Comparison of ENCODE assay signal across 33 cellular contexts in the genomic region with DNA sequence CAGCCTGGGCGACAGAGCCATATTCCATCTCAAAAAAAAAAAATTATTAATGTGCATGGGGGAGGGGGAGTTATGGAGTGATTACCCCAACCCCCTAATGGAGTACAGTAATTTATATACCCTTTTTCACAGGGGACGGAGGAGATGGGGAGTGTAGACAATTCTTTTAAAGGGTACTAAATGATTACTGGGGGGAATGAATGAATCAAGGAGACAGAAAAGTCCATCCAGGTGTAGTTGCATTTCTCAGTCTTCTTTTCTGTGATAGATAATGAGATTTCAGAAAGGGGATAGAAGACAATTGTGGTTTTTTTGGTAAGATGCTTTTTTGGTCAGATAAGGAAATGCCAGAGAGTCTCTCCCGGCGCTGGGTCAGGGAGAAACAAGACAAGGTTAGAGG.
"Had no signal": no experiment of that assay in that cellular context is flagged by ENCODE, and none has a peak within 500 bp of the region (broad histone marks: within the 10 kb centered on the region; RNA-seq: fewer than 3 reads in every experiment).

No MANE protein-coding gene starts in this region.

- H3K9me3 Mint-ChIP-seq: activated B cell treated with CpG ODN at 0.5 μM for 24 hours; activated CD4-positive, alpha-beta memory T cell treated with anti-CD3 and anti-CD28 coated beads, Interleukin-2, amount 10 ng/mL, durations not matched to agents 7 days and 5 days; activated naive CD4-positive, alpha-beta T cell treated with anti-CD3 and anti-CD28 coated beads for 36 hours; activated naive CD4-positive, alpha-beta T cell treated with anti-CD3 and anti-CD28 coated beads, Interleukin-2, amount 50 U/mL, for 72 hours; T-helper 2 cell treated with Interferon-gamma antibody and Interleukin-4, amounts not matched to agents 5 μg/mL and 100 μg/mL, for 36 hours had no signal

- FAIRE-seq: colon, TTC549 had no signal

- H3K27ac Mint-ChIP-seq: activated B cell treated with CpG ODN at 0.5 μM for 24 hours; activated CD4-positive, alpha-beta memory T cell treated with anti-CD3 and anti-CD28 coated beads, Interleukin-2, amount 10 ng/mL, durations not matched to agents 7 days and 5 days; activated CD8-positive, alpha-beta memory T cell treated with anti-CD3 and anti-CD28 coated beads, Interleukin-2, amount 10 ng/mL, durations not matched to agents 7 days and 5 days; activated naive CD4-positive, alpha-beta T cell treated with anti-CD3 and anti-CD28 coated beads for 36 hours; activated naive CD4-positive, alpha-beta T cell treated with anti-CD3 and anti-CD28 coated beads, Interleukin-2, amount 50 U/mL, for 72 hours; T-helper 2 cell treated with Interferon-gamma antibody and Interleukin-4, amounts not matched to agents 5 μg/mL and 100 μg/mL, for 36 hours had no signal

- H3K4me3 Mint-ChIP-seq: activated B cell treated with CpG ODN at 0.5 μM for 24 hours; activated CD4-positive, alpha-beta memory T cell treated with anti-CD3 and anti-CD28 coated beads, Interleukin-2, amount 10 ng/mL, durations not matched to agents 7 days and 5 days; activated CD8-positive, alpha-beta memory T cell treated with anti-CD3 and anti-CD28 coated beads, Interleukin-2, amount 10 ng/mL, durations not matched to agents 7 days and 5 days; activated naive CD4-positive, alpha-beta T cell treated with anti-CD3 and anti-CD28 coated beads for 36 hours; T-helper 2 cell treated with Interferon-gamma antibody and Interleukin-4, amounts not matched to agents 5 μg/mL and 100 μg/mL, for 36 hours had no signal

- H3K36me3 ChIP-seq: brain microvascular endothelial cell, SJCRH30 had no signal

- H3K4me1 ChIP-seq: SJCRH30 had no signal

- ATAC-seq: activated CD8-positive, alpha-beta memory T cell treated with anti-CD3 and anti-CD28 coated beads, Interleukin-2, amount 10 ng/mL, durations not matched to agents 7 days and 5 days; Panc1 had no signal

- H3K9me3 ChIP-seq: SJCRH30 had no signal

- H3K27ac ChIP-seq: brain microvascular endothelial cell, KMS-11, SJCRH30, SK-N-MC had no signal

- H3K9ac ChIP-seq: KMS-11 had no signal

- H3K4me2 ChIP-seq: KMS-11 had no signal

- H3K36me3 Mint-ChIP-seq: activated naive CD4-positive, alpha-beta T cell treated with anti-CD3 and anti-CD28 coated beads, Interleukin-2, amount 50 U/mL, for 72 hours had no signal

- H3K4me3 ChIP-seq: SJCRH30, SK-N-MC had no signal

- H3K27me3 ChIP-seq: brain microvascular endothelial cell, SJCRH30 had no signal

- DNase-seq: activated B cell treated with CpG ODN at 0.5 μM for 24 hours; activated CD4-positive, alpha-beta memory T cell treated with anti-CD3 and anti-CD28 coated beads, Interleukin-2, amount 10 ng/mL, durations not matched to agents 7 days and 5 days; activated CD4-positive, alpha-beta T cell treated with anti-CD3 and anti-CD28 coated beads for 4 hours; activated CD4-positive, alpha-beta T cell treated with anti-CD3 and anti-CD28 coated beads, Interleukin-2, amount 50 U/mL, for 1 hour; activated CD4-positive, CD25-positive, alpha-beta regulatory T cell treated with anti-CD3 and anti-CD28 coated beads, Interleukin-2, amount 50 U/mL, for 72 hours; activated CD8-positive, alpha-beta memory T cell treated with anti-CD3 and anti-CD28 coated beads for 24 hours; activated CD8-positive, alpha-beta memory T cell treated with anti-CD3 and anti-CD28 coated beads, Interleukin-2, amount 10 ng/mL, durations not matched to agents 7 days and 5 days; activated CD8-positive, alpha-beta memory T cell treated with anti-CD3 and anti-CD28 coated beads, Interleukin-2, amount 50 U/mL, for 48 hours; activated gamma-delta T cell treated with Interleukin-2 at 50 U/mL for 16 hours; activated naive CD4-positive, alpha-beta T cell treated with anti-CD3 and anti-CD28 coated beads for 36 hours; aorta; brain microvascular endothelial cell; central memory CD4-positive, alpha-beta T cell; NCI-H1092 treated with DMSO at 0.1 percent for 48 hours; NCI-H1417; NCI-H146; NCI-H187; NCI-H2029 treated with DMSO at 0.1 percent for 48 hours; NCI-H2107; NCI-H2171; NCI-H510A; NCI-H526; NCI-H748 treated with DMSO at 0.1 percent for 48 hours; OCI-M1; SHP77; SJCRH30 had no signal

- H3K27me3 Mint-ChIP-seq: activated B cell treated with CpG ODN at 0.5 μM for 24 hours; activated CD4-positive, alpha-beta memory T cell treated with anti-CD3 and anti-CD28 coated beads, Interleukin-2, amount 10 ng/mL, durations not matched to agents 7 days and 5 days; activated CD8-positive, alpha-beta memory T cell treated with anti-CD3 and anti-CD28 coated beads, Interleukin-2, amount 10 ng/mL, durations not matched to agents 7 days and 5 days had no signal
